ENCODE assay signal across 13 cellular contexts in genomic region chr1:116572079-116572478, GRCh38. TPM values are rescaled to one million over a fixed set of nuclear protein-coding genes. Genes with fewer than 3 reads are reported as not detected.
DNase-seq lines count a peak whose midpoint lies in the region; FAIRE-seq and TF ChIP-seq lines count a peak whose summit lies in the region.
"Had no signal": no experiment of that assay in that cellular context is flagged by ENCODE, and none has a peak within 500 bp of the region (broad histone marks: within the 10 kb centered on the region; RNA-seq: fewer than 3 reads in every experiment).

No MANE protein-coding gene starts in this region.

- no peaks in the 10 kb centered on the region for H3K9me3 Mint-ChIP-seq in activated CD4-positive, alpha-beta T cell treated with anti-CD3 and anti-CD28 coated beads, Interleukin-2, amount 10 ng/mL, durations not matched to agents 24 days and 14 days
- H3K9me3 Mint-ChIP-seq in astrocyte (ENCODE audit: unreplicated experiment) (no peaks in the 10 kb centered on the region), nephron (no peaks in the 10 kb centered on the region)

- peak overlapping the region; percentile 88 for H3K27ac Mint-ChIP-seq in activated CD4-positive, alpha-beta T cell treated with anti-CD3 and anti-CD28 coated beads, Interleukin-2, amount 10 ng/mL, durations not matched to agents 24 days and 14 days
- peak overlapping the region; percentile 79 for H3K27ac Mint-ChIP-seq in astrocyte (ENCODE audit: unreplicated experiment)
- peak overlapping the region; percentile 48 to 79 (median 74) for H3K27ac Mint-ChIP-seq in nephron

- H3K27ac ChIP-seq in HUES6 (ENCODE audit: low read depth, low read length), result no peak overlapping the region
- H3K27ac ChIP-seq in astrocyte (ENCODE audit: low read depth, low read length), result no peak overlapping the region

- no peak for DNase-seq in activated CD4-positive, alpha-beta T cell treated with anti-CD3 and anti-CD28 coated beads, Interleukin-2, amount 10 ng/mL, durations not matched to agents 24 days and 14 days
- DNase-seq in activated CD4-positive, alpha-beta T cell treated with anti-CD3 and anti-CD28 coated beads for 4 hours, result no peak
- no peak for DNase-seq in astrocyte (ENCODE audit: low read depth)
- no peak for DNase-seq in NCI-H2171 (lab: John Stamatoyannopoulos, UW)
- no peak for DNase-seq in stimulated activated naive CD4-positive, alpha-beta T cell treated with Interleukin-2 at 50 U/mL for 16 hours (lab: John Stamatoyannopoulos, UW)
- no peak for DNase-seq in NCI-H1092 treated with DMSO at 0.1 percent for 48 hours (lab: John Stamatoyannopoulos, UW)
- DNase-seq: lower lobe of right lung, MV-4-11, NCI-H510A, ovary had no signal

- peaks cover 54% of the 10 kb centered on the region for H3K4me1 Mint-ChIP-seq in activated CD4-positive, alpha-beta T cell treated with anti-CD3 and anti-CD28 coated beads, Interleukin-2, amount 10 ng/mL, durations not matched to agents 24 days and 14 days
- H3K4me1 Mint-ChIP-seq in astrocyte (ENCODE audit: low read depth, unreplicated experiment) (peaks cover 35% of the 10 kb centered on the region), nephron (peaks cover 17% of the 10 kb centered on the region)

- H3K9ac ChIP-seq in HUES6 (ENCODE audit: low read length) (no peak overlapping the region), astrocyte (ENCODE audit: low read length) (no peak overlapping the region)

- TF ChIP-seq CTCF in astrocyte (IDR thresholded peaks at IDR 0.05; ENCODE audit: insufficient read depth, low read depth, low read length) (no peak), nephron (IDR thresholded peaks at IDR 0.05; ENCODE audit: unreplicated experiment in 3 of 3) (no peak)

- no peak for FAIRE-seq in astrocyte (lab: Jason Lieb, UNC)
- FAIRE-seq: A204.1 had no signal

- peak overlapping the region; percentile 88 for H3K4me2 ChIP-seq in astrocyte (ENCODE audit: low read length)

- peak overlapping the region; percentile 93; the same call in 1 of the 2 replicates for H3K4me3 ChIP-seq in HUES6 (ENCODE audit: low read depth, low read length)
- no peak overlapping the region for H3K4me3 ChIP-seq in astrocyte (ENCODE audit: insufficient read depth, low read depth, low read length)

- H3K36me3 Mint-ChIP-seq in activated CD4-positive, alpha-beta T cell treated with anti-CD3 and anti-CD28 coated beads, Interleukin-2, amount 10 ng/mL, durations not matched to agents 24 days and 14 days (ENCODE audit: low read depth), result peaks cover 22% of the 10 kb centered on the region
- H3K36me3 Mint-ChIP-seq in astrocyte (ENCODE audit: low read depth, unreplicated experiment) (peaks cover 2% of the 10 kb centered on the region), nephron (ENCODE audit: low read depth) (peaks cover 13% of the 10 kb centered on the region)

- H2AFZ ChIP-seq in astrocyte (ENCODE audit: low read depth, low read length), result no peak overlapping the region

- H3K79me2 ChIP-seq in astrocyte (ENCODE audit: insufficient read depth, low read length), result peaks cover 26% of the 10 kb centered on the region

- peaks cover 19% of the 10 kb centered on the region for H4K20me1 ChIP-seq in astrocyte (ENCODE audit: insufficient read depth, low read length)

- peaks cover 3% of the 10 kb centered on the region for H3K27me3 Mint-ChIP-seq in activated CD4-positive, alpha-beta T cell treated with anti-CD3 and anti-CD28 coated beads, Interleukin-2, amount 10 ng/mL, durations not matched to agents 24 days and 14 days
- peaks cover 6% of the 10 kb centered on the region for H3K27me3 Mint-ChIP-seq in astrocyte (ENCODE audit: low read depth, unreplicated experiment)
- H3K27me3 Mint-ChIP-seq in nephron (ENCODE audit: low read depth), result peaks cover 11% of the 10 kb centered on the region

- H3K9me3 ChIP-seq in HUES6 (ENCODE audit: control insufficient read depth, insufficient read depth, low read depth, low read length) (no peaks in the 10 kb centered on the region), astrocyte (ENCODE audit: insufficient read depth, low read depth, low read length) (no peaks in the 10 kb centered on the region)
- H3K9me3 ChIP-seq: lower lobe of right lung, ovary had no signal

- H3K4me1 ChIP-seq in HUES6 (ENCODE audit: control insufficient read depth, insufficient read depth, low read length) (peaks cover 17% of the 10 kb centered on the region), astrocyte (ENCODE audit: insufficient read depth, low read length) (peaks cover 22% of the 10 kb centered on the region)

- 0 out of 2 replicates have a peak, but pooled peaks cover 3% of the 10 kb centered on the region for H3K36me3 ChIP-seq in HUES6 (ENCODE audit: control insufficient read depth, insufficient read depth, low read length)
- no peaks in the 10 kb centered on the region for H3K36me3 ChIP-seq in astrocyte (ENCODE audit: insufficient read depth, low read length)
- H3K36me3 ChIP-seq: ovary had no signal

- intact Hi-C loops in activated CD4-positive, alpha-beta T cell treated with anti-CD3 and anti-CD28 coated beads, Interleukin-2, amount 10 ng/mL, durations not matched to agents 24 days and 14 days (cut with micrococcal nuclease), result loop anchor here (5.0 to 10.0 kb wide), 8 partner anchors 100 to 793 kb away; partner anchors contain the start of genes CD101 and MAN1A2

- peak overlapping the region; percentile 95 for H3K4me3 Mint-ChIP-seq in activated CD4-positive, alpha-beta T cell treated with anti-CD3 and anti-CD28 coated beads, Interleukin-2, amount 10 ng/mL, durations not matched to agents 24 days and 14 days
- H3K4me3 Mint-ChIP-seq in astrocyte (ENCODE audit: unreplicated experiment) (peak overlapping the region; percentile 81), nephron (peak overlapping the region; percentile 82 to 84 (median 83))

- H3K27me3 ChIP-seq in HUES6 (ENCODE audit: control insufficient read depth, insufficient read depth, low read length), result peaks cover 9% of the 10 kb centered on the region
- H3K27me3 ChIP-seq in astrocyte (ENCODE audit: insufficient read depth, low read length), result peaks cover 4% of the 10 kb centered on the region
- H3K27me3 ChIP-seq: ovary had no signal

RNA-seq across cellular contexts. Expression of gene CD58, which starts 1.3 kb away (rescaled TPM):
- total RNA-seq in activated CD4-positive, alpha-beta T cell treated with anti-CD3 and anti-CD28 coated beads, Interleukin-2, amount 10 ng/mL, durations not matched to agents 24 days and 14 days, result 26.5 and 31.0 TPM in 2 replicates
- total RNA-seq in astrocyte, result 13.0 and 13.7 TPM in 2 replicates
